In genomic region chr1:65469889-65470340, GRCh38 we compare ENCODE assay signal across 13 cellular contexts. TPM values are rescaled to one million over a fixed set of nuclear protein-coding genes. Genes with fewer than 3 reads are reported as not detected.
DNase-seq lines count a peak whose midpoint lies in the region; ATAC-seq and TF ChIP-seq lines count a peak whose summit lies in the region.
"Had no signal": no experiment of that assay in that cellular context is flagged by ENCODE, and none has a peak within 500 bp of the region (broad histone marks: within the 10 kb centered on the region; RNA-seq: fewer than 3 reads in every experiment).

No MANE protein-coding gene starts in this region.

- no peaks in the 10 kb centered on the region for H3K4me1 Mint-ChIP-seq in CD4-positive, alpha-beta T cell (ENCODE audit: low read depth)

- H2AFZ ChIP-seq in hepatocyte: no peak overlapping the region

- H3K9me2 ChIP-seq in hepatocyte (replicated peaks; ENCODE audit: insufficient read depth): no peaks in the 10 kb centered on the region

- H3K9me3 ChIP-seq in adipocyte (ENCODE audit: control insufficient read depth, low read length) (no peaks in the 10 kb centered on the region), hepatocyte (ENCODE audit: low read depth) (no peaks in the 10 kb centered on the region), subcutaneous abdominal adipose tissue (ENCODE audit: control insufficient read depth in 5 of 5, low read length in 5 of 5) (no peaks in the 10 kb centered on the region)
- H3K9me3 ChIP-seq in CD4-positive, alpha-beta T cell (ENCODE audit: control insufficient read depth, low read length): no peaks in the 10 kb centered on the region

- no peaks in the 10 kb centered on the region for H4K20me1 ChIP-seq in hepatocyte (ENCODE audit: insufficient read depth, poor library complexity, severe bottlenecking)

- H3K4me1 ChIP-seq in adipocyte (ENCODE audit: control insufficient read depth, insufficient read depth, low read length): peaks cover 39% of the 10 kb centered on the region
- H3K4me1 ChIP-seq in hepatocyte (ENCODE audit: insufficient read depth): peaks cover 18% of the 10 kb centered on the region
- peaks cover 16 to 37% (median 34%) of the 10 kb centered on the region in 5 donors for H3K4me1 ChIP-seq in subcutaneous abdominal adipose tissue (ENCODE audit: control insufficient read depth in 5 of 5, insufficient read depth in 5 of 5, low read length in 5 of 5)

- no peak for TF ChIP-seq CTCF in hepatocyte (IDR thresholded peaks at IDR 0.05; ENCODE audit: poor library complexity)
- no peak for TF ChIP-seq CTCF in CD4-positive, alpha-beta T cell (IDR thresholded peaks at IDR 0.05)

- no peak overlapping the region for H3K4me2 ChIP-seq in hepatocyte

- H3K4me3 Mint-ChIP-seq in CD4-positive, alpha-beta T cell: no peak overlapping the region
- H3K4me3 Mint-ChIP-seq: activated CD8-positive, alpha-beta T cell treated with anti-CD3 and anti-CD28 coated beads, Interleukin-2, amount 10 ng/mL, durations not matched to agents 7 days and 5 days; activated naive CD4-positive, alpha-beta T cell treated with anti-CD3 and anti-CD28 coated beads for 36 hours; dendritic cell treated with granulocyte-macrophage colony-stimulating factor and Interleukin-4, amounts not matched to agents 40 ng/mL and 50 ng/mL, for 4 days; mesothelial cell of epicardium had no signal

- H3K9ac ChIP-seq in adipocyte (ENCODE audit: low read length) (peak overlapping the region; percentile 37), subcutaneous abdominal adipose tissue (ENCODE audit: low read length in 5 of 5) (peak overlapping the region in 2 of 5 donors; percentile 68 to 71)

- intact Hi-C loops in CD4-positive, alpha-beta T cell (cut with DNase I, micrococcal nuclease): no loop called here

- H3K9me3 Mint-ChIP-seq in CD4-positive, alpha-beta T cell: peaks cover 13% of the 10 kb centered on the region
- H3K9me3 Mint-ChIP-seq: activated naive CD4-positive, alpha-beta T cell treated with anti-CD3 and anti-CD28 coated beads for 36 hours had no signal

- POLR2A ChIA-PET in CD4-positive, alpha-beta T cell (lab: Charles Lee): no interaction called here

- ATAC-seq in CD4-positive, alpha-beta T cell (ENCODE audit: poor library complexity): no peak
- ATAC-seq in HG02678 (IDR thresholded peaks at IDR 0.05; ENCODE audit: unreplicated experiment): no peak
- ATAC-seq: activated CD8-positive, alpha-beta T cell treated with anti-CD3 and anti-CD28 coated beads, Interleukin-2, amount 10 ng/mL, durations not matched to agents 7 days and 5 days had no signal

- peaks cover 5% of the 10 kb centered on the region for H3K36me3 Mint-ChIP-seq in CD4-positive, alpha-beta T cell (ENCODE audit: low read depth)

- DNase-seq in NCI-H510A treated with DMSO at 0.1 percent for 48 hours (lab: John Stamatoyannopoulos, UW): peak; percentile 49
- DNase-seq in NCI-H510A (lab: John Stamatoyannopoulos, UW): no peak
- DNase-seq in adipocyte (ENCODE audit: low read depth): peak; percentile 46
- DNase-seq in hepatocyte (ENCODE audit: low spot score): no peak
- DNase-seq in CD4-positive, alpha-beta T cell: no peak
- DNase-seq in OCI-M1 (lab: John Stamatoyannopoulos, UW): no peak
- DNase-seq: ACHN; activated CD8-positive, alpha-beta T cell treated with anti-CD3 and anti-CD28 coated beads, Interleukin-2, amount 10 ng/mL, durations not matched to agents 7 days and 5 days; activated naive CD4-positive, alpha-beta T cell treated with anti-CD3 and anti-CD28 coated beads for 36 hours had no signal

- H3K79me2 ChIP-seq in hepatocyte: no peaks in the 10 kb centered on the region

- H3K27ac ChIP-seq in hepatocyte: peak overlapping the region; percentile 49
- peak overlapping the region; percentile 93 for H3K27ac ChIP-seq in subcutaneous abdominal adipose tissue (ENCODE audit: low read depth, low read length)
- H3K27ac ChIP-seq in CD4-positive, alpha-beta T cell (ENCODE audit: low read depth, low read length): no peak overlapping the region

- H3K27me3 ChIP-seq in adipocyte (replicated peaks; ENCODE audit: control insufficient read depth, insufficient read depth, low read length) (no peaks in the 10 kb centered on the region), hepatocyte (no peaks in the 10 kb centered on the region), subcutaneous abdominal adipose tissue (ENCODE audit: control insufficient read depth in 5 of 5, insufficient read depth in 4 of 5, low read length in 5 of 5) (no peaks in the 10 kb centered on the region)
- no peaks in the 10 kb centered on the region for H3K27me3 ChIP-seq in CD4-positive, alpha-beta T cell (ENCODE audit: control insufficient read depth, insufficient read depth, low read length)

- H3K27ac Mint-ChIP-seq in CD4-positive, alpha-beta T cell: no peak overlapping the region
- H3K27ac Mint-ChIP-seq: activated CD8-positive, alpha-beta T cell treated with anti-CD3 and anti-CD28 coated beads, Interleukin-2, amount 10 ng/mL, durations not matched to agents 7 days and 5 days; activated naive CD4-positive, alpha-beta T cell treated with anti-CD3 and anti-CD28 coated beads for 36 hours; dendritic cell treated with granulocyte-macrophage colony-stimulating factor and Interleukin-4, amounts not matched to agents 40 ng/mL and 50 ng/mL, for 4 days; mesothelial cell of epicardium had no signal

- no peaks in the 10 kb centered on the region for H3K27me3 Mint-ChIP-seq in CD4-positive, alpha-beta T cell
- H3K27me3 Mint-ChIP-seq: dendritic cell treated with granulocyte-macrophage colony-stimulating factor and Interleukin-4, amounts not matched to agents 40 ng/mL and 50 ng/mL, for 4 days had no signal

- H3K4me3 ChIP-seq in adipocyte (ENCODE audit: low read length): no peak overlapping the region
- H3K4me3 ChIP-seq in hepatocyte: no peak overlapping the region
- H3K4me3 ChIP-seq in subcutaneous abdominal adipose tissue (ENCODE audit: low read depth in 1 of 5, low read length in 5 of 5): no peak overlapping the region

- CTCF ChIA-PET in CD4-positive, alpha-beta T cell (lab: Charles Lee): no interaction called here

- H3K36me3 ChIP-seq in adipocyte (ENCODE audit: control insufficient read depth, insufficient read depth, low read length, severe bottlenecking) (no peaks in the 10 kb centered on the region), hepatocyte (replicated peaks; ENCODE audit: insufficient read depth, low read depth) (no peaks in the 10 kb centered on the region), subcutaneous abdominal adipose tissue (ENCODE audit: control insufficient read depth in 5 of 5, insufficient read depth in 5 of 5, low read length in 5 of 5) (no peaks in the 10 kb centered on the region)

- WGBS in hepatocyte (ENCODE audit: low lambda C conversion rate, missing lambda C conversion rate): 54% methylated on average over 4 of the region's 4 CpGs

RNA-seq across cellular contexts. Expression of gene LEPR, which starts 49.4 kb away (rescaled TPM):
- total RNA-seq in hepatocyte: 6.1 and 6.4 TPM in 2 replicates
- polyA plus RNA-seq in hepatocyte: 1.3 and 4.1 TPM in 2 replicates
- total RNA-seq in CD4-positive, alpha-beta T cell: under 1 TPM; 0.58 to 0.59 TPM

RNA-seq across cellular contexts. Expression of gene LEPROT, which starts 49.4 kb away (rescaled TPM):
- total RNA-seq in hepatocyte: 91.6 and 97.0 TPM in 2 replicates
- 77.5 and 89.9 TPM in 2 replicates for polyA plus RNA-seq in hepatocyte
- 10 to 100 TPM; 20.2 to 23.9 TPM for total RNA-seq in CD4-positive, alpha-beta T cell

Comparison
In these comparisons a context has a peak if more than half of its experiments do, and no peak if none do; other contexts are left out.
1. DNase-seq: peak in NCI-H510A treated with DMSO at 0.1 percent for 48 hours (single experiment) and adipocyte (single experiment); none in NCI-H510A (single experiment), hepatocyte (single experiment), CD4-positive, alpha-beta T cell (0 of 10) and OCI-M1 (single experiment).